ENCODE assay signal across 17 cellular contexts in genomic region chr5:130151239-130151638, GRCh38.
A peak's percentile ranks its signal among the peaks of the same experiment; 100 is the strongest.
DNase-seq lines count a peak whose midpoint lies in the region; ATAC-seq and TF ChIP-seq lines count a peak whose summit lies in the region.
"Had no signal": no experiment of that assay in that cellular context is flagged by ENCODE, and none has a peak within 500 bp of the region (broad histone marks: within the 10 kb centered on the region; RNA-seq: fewer than 3 reads in every experiment).

No MANE protein-coding gene starts in this region.

- H3K36me3 ChIP-seq in psoas muscle (ENCODE audit: insufficient read depth in 1 of 2, low read depth in 1 of 2) = no peaks in the 10 kb centered on the region
- no peaks in the 10 kb centered on the region for H3K36me3 ChIP-seq in HAP-1 (replicated peaks)

- no peak overlapping the region for H3K27ac ChIP-seq in RWPE1
- no peak overlapping the region for H3K27ac ChIP-seq in psoas muscle
- H3K27ac ChIP-seq in substantia nigra (ENCODE audit: low read depth, low read length, poor library complexity, severe bottlenecking) = no peak overlapping the region
- H3K27ac ChIP-seq: 22Rv1, PC-9 had no signal

- peak; percentile 63 for DNase-seq in NCI-H2171 treated with DMSO at 0.1 percent for 48 hours (lab: John Stamatoyannopoulos, UW)
- no peak for DNase-seq in NCI-H2171 (lab: John Stamatoyannopoulos, UW)
- peak; percentile 9 for DNase-seq in RWPE1 (ENCODE audit: low spot score)
- DNase-seq in choroid plexus epithelial cell (ENCODE audit: low read depth) = peak; percentile 16
- no peak for DNase-seq in psoas muscle
- no peak for DNase-seq in HAP-1 (ENCODE audit: low spot score in 2 of 2)
- DNase-seq in substantia nigra (lab: John Stamatoyannopoulos, UW) = no peak
- DNase-seq: Calu3, DMS79 treated with DMSO at 0.1 percent for 48 hours, GF-D8, NCI-H1092, NCI-H1417 treated with DMSO at 0.1 percent for 48 hours, NCI-H187, NCI-H82, PC-9, SHP77 had no signal

- TF ChIP-seq CTCF in RWPE1 (conservative IDR thresholded peaks at IDR 0.05; ENCODE audit: low read depth) = no peak
- no peak for TF ChIP-seq CTCF in choroid plexus epithelial cell (conservative IDR thresholded peaks at IDR 0.05; ENCODE audit: low read depth, low read length)
- TF ChIP-seq CTCF in psoas muscle (IDR thresholded peaks at IDR 0.05) = no peak

- intact Hi-C loops in psoas muscle (cut with DNase I) = no loop called here

- H3K4me1 ChIP-seq in psoas muscle (no peaks in the 10 kb centered on the region), HAP-1 (peaks cover 7% of the 10 kb centered on the region)

- H3K9me3 ChIP-seq in psoas muscle = no peaks in the 10 kb centered on the region
- H3K9me3 ChIP-seq in HAP-1 = no peaks in the 10 kb centered on the region

- 12 to 30% (median 20%) methylated on average over 2 of the region's 2 CpGs for WGBS in psoas muscle, 3 donors

- ATAC-seq in psoas muscle = no peak

- in situ Hi-C loops in HAP-1 (cut with MboI; ENCODE audit: low sequenced_read_pairs) = no loop called here

- H3K27me3 ChIP-seq in psoas muscle (ENCODE audit: insufficient read depth in 3 of 3, low read length in 2 of 3) (no peaks in the 10 kb centered on the region), HAP-1 (ENCODE audit: low read depth) (no peaks in the 10 kb centered on the region)

- no peak overlapping the region for H3K4me3 ChIP-seq in choroid plexus epithelial cell (ENCODE audit: low read depth, low read length)
- H3K4me3 ChIP-seq in psoas muscle = no peak overlapping the region
- H3K4me3 ChIP-seq in HAP-1 = no peak overlapping the region
- H3K4me3 ChIP-seq: PC-9 had no signal

- POLR2A ChIA-PET in RWPE1 (lab: Yijun Ruan, JAX; ENCODE audit: low non-redundant PET) = no interaction called here

- CTCF ChIA-PET in RWPE1 (lab: Yijun Ruan, JAX) = interaction anchor here (0.6 kb wide), 1 partner anchor 328 kb away, joined by 3 read pairs; no protein-coding TSS in a partner anchor

Comparison
In these comparisons a context has a peak if more than half of its experiments do, and no peak if none do; other contexts are left out.
1. DNase-seq: peak in NCI-H2171 treated with DMSO at 0.1 percent for 48 hours (single experiment), RWPE1 (single experiment) and choroid plexus epithelial cell (single experiment); none in NCI-H2171 (single experiment), psoas muscle (0 of 2), HAP-1 (0 of 2) and substantia nigra (0 of 49).